In genomic region chr16:49890876-49891275, GRCh38 we compare ENCODE assay signal across 10 cellular contexts. TPM values are rescaled to one million over a fixed set of nuclear protein-coding genes. Genes with fewer than 3 reads are reported as not detected.
A peak's percentile ranks its signal among the peaks of the same experiment; 100 is the strongest.
DNase-seq lines count a peak whose midpoint lies in the region; ATAC-seq, FAIRE-seq and TF ChIP-seq lines count a peak whose summit lies in the region.
"Had no signal": no experiment of that assay in that cellular context is flagged by ENCODE, and none has a peak within 500 bp of the region (broad histone marks: within the 10 kb centered on the region; RNA-seq: fewer than 3 reads in every experiment).

No MANE protein-coding gene starts in this region.

- DNase-seq in AG09309 (ENCODE audit: low read depth): no peak
- DNase-seq in H7: peak; percentile 87
- DNase-seq in activated CD4-positive, alpha-beta T cell treated with anti-CD3 and anti-CD28 coated beads, Interleukin-2, amount 50 U/mL, for 48 hours: peak; percentile 6 to 21
- no peak for DNase-seq in HepG2 (ENCODE audit: low spot score)
- DNase-seq in GDM1 (lab: John Stamatoyannopoulos, UW): no peak
- DNase-seq in NCI-H2081 (lab: John Stamatoyannopoulos, UW): no peak
- DNase-seq in LoVo (ENCODE audit: low spot score): no peak

- H3K79me2 ChIP-seq in HepG2 (ENCODE audit: insufficient read depth, low read length): no peaks in the 10 kb centered on the region

- intact Hi-C loops in HepG2 (cut with micrococcal nuclease; ENCODE audit: unreplicated experiment): no loop called here

- CTCF ChIA-PET in HepG2 (lab: Yijun Ruan, JAX; ENCODE audit: low intra/inter-chr PET ratio, low total read pairs): no interaction called here

- TF ChIP-seq EP300 in HepG2 (IDR thresholded peaks at IDR 0.05; ENCODE audit: low read depth in 2 of 2, low read length in 2 of 2) (no peak), HepG2 (CRISPR knock-in tag; IDR thresholded peaks at IDR 0.05; ENCODE audit: borderline replicate concordance) (no peak)

- POLR2A ChIA-PET in HepG2 (lab: Yijun Ruan, JAX): no interaction called here

- H3K4me1 ChIP-seq in HepG2 (ENCODE audit: insufficient read depth, low read length): peaks cover 10% of the 10 kb centered on the region

- TF ChIP-seq CTCF in AG09309 (IDR thresholded peaks at IDR 0.05; ENCODE audit: control insufficient read depth, insufficient read depth, low read depth, low read length, missing control alignments) (peak; percentile 22), HepG2 (CRISPR knock-in tag; IDR thresholded peaks at IDR 0.05) (peak; percentile 53)

- FAIRE-seq in HepG2 (lab: Jason Lieb, UNC): no peak
- FAIRE-seq: astrocyte had no signal

- no peak overlapping the region for H3K4me2 ChIP-seq in HepG2 (ENCODE audit: low read depth, low read length)

- TF ChIP-seq RAD21 in HepG2 (CRISPR knock-in tag; IDR thresholded peaks at IDR 0.05): no peak

- H3K27me3 ChIP-seq in H7 (ENCODE audit: control insufficient read depth, insufficient read depth, low read length) (no peaks in the 10 kb centered on the region), HepG2 (ENCODE audit: control insufficient read depth in 1 of 2, insufficient read depth in 2 of 2, low read length in 2 of 2) (peaks cover 1 to 30% of the 10 kb centered on the region in 2 experiments; a peak in 3 of 5 replicates)

- peak; percentile 33; the same call in 2 of the 3 replicates for ATAC-seq in HepG2
- ATAC-seq in GM19397 (IDR thresholded peaks at IDR 0.05; ENCODE audit: unreplicated experiment): no peak

- H3K27ac ChIP-seq in HepG2 (ENCODE audit: extremely low read length, insufficient read depth, low read length): no peak overlapping the region

- H2AFZ ChIP-seq in HepG2 (ENCODE audit: low read length): no peak overlapping the region

- in situ Hi-C loops in HepG2 (cut with HindIII; ENCODE audit: extremely low pct_ligation_motif_present, low pct_unique_long_range_greater_than_20kb): no loop called here

- TF ChIP-seq POLR2A in HepG2 (IDR thresholded peaks at IDR 0.05; ENCODE audit: insufficient read depth in 1 of 2, low read depth in 2 of 2, low read length in 2 of 2): no peak

- BruUV-seq in HepG2 (replicated peaks; lab: Mats Ljungman, UMichigan): no TSS peak

- no peaks in the 10 kb centered on the region for H3K36me3 ChIP-seq in H7 (replicated peaks; ENCODE audit: control insufficient read depth, insufficient read depth, low read length)
- H3K36me3 ChIP-seq in HepG2 (replicated peaks in 1 of 2; ENCODE audit: control insufficient read depth in 1 of 2, insufficient read depth in 2 of 2, low read length in 2 of 2): no peaks in the 10 kb centered on the region

- H3K4me3 ChIP-seq in AG09309 (ENCODE audit: control insufficient read depth, low read depth, low read length) (no peak overlapping the region), H7 (ENCODE audit: insufficient read depth, low read depth, low read length) (no peak overlapping the region), HepG2 (replicated peaks in 1 of 3; ENCODE audit: insufficient read depth in 1 of 3, low read depth in 2 of 3, low read length in 3 of 3) (no peak overlapping the region)

- no peaks in the 10 kb centered on the region for H3K9me3 ChIP-seq in HepG2 (ENCODE audit: low read length)

- 19% methylated on average over 2 of the region's 5 CpGs for WGBS in HepG2 (ENCODE audit: low lambda C conversion rate)

- H4K20me1 ChIP-seq in HepG2 (ENCODE audit: insufficient read depth, low read length): no peaks in the 10 kb centered on the region

- no peak overlapping the region for H3K9ac ChIP-seq in HepG2 (ENCODE audit: insufficient read depth, low read depth, low read length)

TF ChIP-seq in HepG2, 621 proteins besides CTCF, POLR2A, EP300 and RAD21:
- TF ChIP-seq PBX2 (CRISPR knock-in tag; IDR thresholded peaks at IDR 0.05) (no peak), ZNF263 (CRISPR knock-in tag; IDR thresholded peaks at IDR 0.05) (peak; percentile 88), STAG1 (CRISPR knock-in tag; IDR thresholded peaks at IDR 0.05) (peak; percentile 41), NFYB (CRISPR knock-in tag; IDR thresholded peaks at IDR 0.05) (no peak)

RNA-seq across cellular contexts. Expression of gene ZNF423, which starts 35.0 kb away (rescaled TPM):
- total RNA-seq in H7 (2014; rRNA removed; shearing (Covaris generic)): 42.9 and 43.6 TPM in 2 replicates
- 0.25 and 0.31 TPM in 2 replicates for total RNA-seq in HepG2 (2016; rRNA removed; fragmentation: Illumina TruSeq; extraction: Trizol)
- total RNA-seq in HepG2 (2016; cell fraction: cytosol; rRNA removed; fragmentation: Illumina TruSeq; extraction: Trizol; ENCODE audit: low read depth): 0.26 TPM in 1 of 2 replicates, not detected in the other
- total RNA-seq in HepG2 (2016; cell fraction: insoluble cytoplasmic fraction; rRNA removed; fragmentation: Illumina TruSeq; extraction: Trizol): 0.09 and 0.16 TPM in 2 replicates
- total RNA-seq in HepG2 (2016; cell fraction: membrane; rRNA removed; fragmentation: Illumina TruSeq; extraction: Trizol): 0.03 and 0.53 TPM in 2 replicates
- total RNA-seq in HepG2 (2016; cell fraction: nucleus; rRNA removed; fragmentation: Illumina TruSeq; extraction: Trizol): 0.03 and 0.13 TPM in 2 replicates
- 0.05 and 0.07 TPM in 2 replicates for polyA plus RNA-seq in HepG2 (2011; rRNA removed)
- 0.04 TPM in 2 replicates for polyA plus RNA-seq in HepG2 (2011; cell fraction: cytosol; rRNA removed)
- 0.10 TPM in 2 replicates for polyA plus RNA-seq in HepG2 (2011; cell fraction: nucleus; rRNA removed)
- polyA plus RNA-seq in HepG2 (2012): 0.04 and 0.15 TPM in 2 replicates
- 0.31 and 0.51 TPM in 2 replicates for polyA plus RNA-seq in HepG2 (2016; cell fraction: cytosol; fragmentation: Illumina TruSeq; extraction: Trizol; ENCODE audit: low read depth)
- 0.05 and 0.10 TPM in 2 replicates for polyA plus RNA-seq in HepG2 (2016; cell fraction: insoluble cytoplasmic fraction; fragmentation: Illumina TruSeq; extraction: Trizol; ENCODE audit: low read depth)
- polyA plus RNA-seq in HepG2 (2016; cell fraction: membrane; fragmentation: Illumina TruSeq; extraction: Trizol; ENCODE audit: low read depth): 0.15 TPM in 1 of 2 replicates, not detected in the other
- polyA plus RNA-seq in HepG2 (2016; cell fraction: nucleus; fragmentation: Illumina TruSeq; extraction: Trizol; ENCODE audit: insufficient read depth, low read depth): not detected in 2 replicates
- polyA minus RNA-seq in HepG2 (2011; rRNA and poly(A)+ RNA removed; ENCODE audit: low replicate concordance): 0.28 TPM in 1 of 2 replicates, not detected in the other
- not detected in 2 replicates for polyA minus RNA-seq in HepG2 (2011; cell fraction: cytosol; rRNA and poly(A)+ RNA removed)
- 0.13 TPM in 1 of 2 replicates, not detected in the other for polyA minus RNA-seq in HepG2 (2011; cell fraction: nucleus; rRNA and poly(A)+ RNA removed)
- polyA plus RNA-seq: IgD-negative memory B cell had no signal

Comparison
In these comparisons a context has a peak if more than half of its experiments do, and no peak if none do; other contexts are left out.
1. DNase-seq: peak in H7 (single experiment) and activated CD4-positive, alpha-beta T cell treated with anti-CD3 and anti-CD28 coated beads, Interleukin-2, amount 50 U/mL, for 48 hours (2 of 2); none in AG09309 (single experiment), HepG2 (single experiment), GDM1 (single experiment), NCI-H2081 (0 of 2) and LoVo (single experiment).
2. RNA of gene ZNF423, which starts 35.0 kb away (total RNA-seq): 42.9 to 43.6 TPM in H7; 0.03 to 0.53 TPM in HepG2; every median in the first group is over 10 times any median in the second.